20 cellular contexts compared by ENCODE assay signal in genomic region chr9:86638109-86638508, GRCh38.
"Had no signal": no experiment of that assay in that cellular context is flagged by ENCODE, and none has a peak within 500 bp of the region (broad histone marks: within the 10 kb centered on the region; RNA-seq: fewer than 3 reads in every experiment).

No MANE protein-coding gene starts in this region.

- H3K27ac ChIP-seq: left ventricle myocardium inferior, ovary, right atrium auricular region, right lobe of liver, stomach, testis, thyroid gland, transverse colon, upper lobe of right lung had no signal

- H3K4me1 ChIP-seq: left ventricle myocardium inferior, right atrium auricular region, right lobe of liver, testis, thyroid gland, upper lobe of right lung had no signal

- H3K36me3 ChIP-seq: left ventricle myocardium inferior, ovary, right atrium auricular region, right lobe of liver, stomach, thyroid gland, transverse colon, upper lobe of right lung had no signal

- H3K4me1 Mint-ChIP-seq: naive thymus-derived CD4-positive, alpha-beta T cell; stimulated activated memory B cell treated with anti-CD40 and anti-IgM and Interleukin-4, amounts not matched to agents 10 μg/mL and 1 μg/mL and 100 μg/mL, for 72 hours had no signal

- H3K4me3 Mint-ChIP-seq: immature natural killer cell; naive thymus-derived CD4-positive, alpha-beta T cell; natural killer cell treated with Interleukin-12 subunit alpha and Interleukin-12 subunit beta and Interleukin-15 and Interleukin-18, amount 100 ng/mL, for 72 hours; neural crest cell; stimulated activated memory B cell treated with anti-CD40 and anti-IgM and Interleukin-4, amounts not matched to agents 10 μg/mL and 1 μg/mL and 100 μg/mL, for 72 hours had no signal

- H3K9me3 ChIP-seq: mucosa of descending colon, ovary, right atrium auricular region, right lobe of liver, stomach, testis, thyroid gland, transverse colon, upper lobe of right lung had no signal

- H3K36me3 Mint-ChIP-seq: immature natural killer cell; natural killer cell treated with Interleukin-12 subunit alpha and Interleukin-12 subunit beta and Interleukin-15 and Interleukin-18, amount 100 ng/mL, for 72 hours; stimulated activated memory B cell treated with anti-CD40 and anti-IgM and Interleukin-4, amounts not matched to agents 10 μg/mL and 1 μg/mL and 100 μg/mL, for 72 hours had no signal

- H3K4me3 ChIP-seq: left ventricle myocardium inferior, lung, mucosa of descending colon, ovary, right atrium auricular region, right lobe of liver, smooth muscle cell, stomach, testis, thyroid gland, transverse colon, upper lobe of right lung had no signal

- DNase-seq: naive thymus-derived CD4-positive, alpha-beta T cell; stimulated activated CD4-positive, alpha-beta T cell treated with anti-CD3 and anti-CD28 coated beads, Interleukin-4, amount 100 ng/mL, for 4 hours; stimulated activated naive CD4-positive, alpha-beta T cell treated with Interleukin-2 at 50 U/mL for 16 hours; transverse colon had no signal

- H3K27me3 ChIP-seq: ovary, right atrium auricular region, right lobe of liver, stomach, testis, thyroid gland had no signal

- H3K9me3 Mint-ChIP-seq: immature natural killer cell; natural killer cell treated with Interleukin-12 subunit alpha and Interleukin-12 subunit beta and Interleukin-15 and Interleukin-18, amount 100 ng/mL, for 72 hours; neural crest cell had no signal

- ATAC-seq: mucosa of descending colon; naive thymus-derived CD4-positive, alpha-beta T cell; stimulated activated memory B cell treated with anti-CD40 and anti-IgM and Interleukin-4, amounts not matched to agents 10 μg/mL and 1 μg/mL and 100 μg/mL, for 72 hours had no signal

- H3K27ac Mint-ChIP-seq: immature natural killer cell; naive thymus-derived CD4-positive, alpha-beta T cell; natural killer cell treated with Interleukin-12 subunit alpha and Interleukin-12 subunit beta and Interleukin-15 and Interleukin-18, amount 100 ng/mL, for 72 hours; progenitor cell of endocrine pancreas; stimulated activated memory B cell treated with anti-CD40 and anti-IgM and Interleukin-4, amounts not matched to agents 10 μg/mL and 1 μg/mL and 100 μg/mL, for 72 hours had no signal
